In genomic region chr10:16439294-16439693, GRCh38 we compare ENCODE assay signal across 13 cellular contexts. TPM values are rescaled to one million over a fixed set of nuclear protein-coding genes. Genes with fewer than 3 reads are reported as not detected.
DNase-seq lines count a peak whose midpoint lies in the region; ATAC-seq and TF ChIP-seq lines count a peak whose summit lies in the region.
"Had no signal": no experiment of that assay in that cellular context is flagged by ENCODE, and none has a peak within 500 bp of the region (broad histone marks: within the 10 kb centered on the region; RNA-seq: fewer than 3 reads in every experiment).

No MANE protein-coding gene starts in this region.

- H3K27me3 ChIP-seq in Caco-2 (replicated peaks; ENCODE audit: control insufficient read depth, insufficient read depth, low read length) = no peaks in the 10 kb centered on the region
- H3K27me3 ChIP-seq in Loucy (ENCODE audit: insufficient read depth, low read length, poor library complexity, severe bottlenecking) = no peaks in the 10 kb centered on the region
- H3K27me3 ChIP-seq in adipocyte (replicated peaks; ENCODE audit: control insufficient read depth, insufficient read depth, low read length) = no peaks in the 10 kb centered on the region
- no peaks in the 10 kb centered on the region for H3K27me3 ChIP-seq in naive thymus-derived CD4-positive, alpha-beta T cell (ENCODE audit: control insufficient read depth in 2 of 2, insufficient read depth in 2 of 2, low read length in 2 of 2)
- H3K27me3 ChIP-seq: ovary had no signal

- peak overlapping the region; percentile 38 for H3K27ac Mint-ChIP-seq in Caco-2 (ENCODE audit: unreplicated experiment)
- peak overlapping the region in 5 of 9 donors; percentile 6 to 74 (median 41) for H3K27ac Mint-ChIP-seq in naive thymus-derived CD4-positive, alpha-beta T cell

- no peak overlapping the region for H3K27ac ChIP-seq in naive thymus-derived CD4-positive, alpha-beta T cell (ENCODE audit: low read depth, low read length)
- H3K27ac ChIP-seq: ovary had no signal

- H3K79me2 ChIP-seq in Loucy (ENCODE audit: insufficient read depth, low read length) = peaks cover 68% of the 10 kb centered on the region

- H3K36me3 Mint-ChIP-seq in Caco-2 (ENCODE audit: insufficient read depth, unreplicated experiment) = peaks cover 45% of the 10 kb centered on the region
- peaks cover 0 to 34% (median 22%) of the 10 kb centered on the region in 5 donors for H3K36me3 Mint-ChIP-seq in naive thymus-derived CD4-positive, alpha-beta T cell

- H3F3A ChIP-seq in Loucy (ENCODE audit: low read depth) = no peaks in the 10 kb centered on the region

- H3K9me3 ChIP-seq in Caco-2 (no peaks in the 10 kb centered on the region), Loucy (ENCODE audit: insufficient read depth, low read depth, low read length) (no peaks in the 10 kb centered on the region), adipocyte (ENCODE audit: control insufficient read depth, low read length) (no peaks in the 10 kb centered on the region)
- H3K9me3 ChIP-seq in naive thymus-derived CD4-positive, alpha-beta T cell (ENCODE audit: control insufficient read depth in 2 of 3, low read length in 3 of 3) = no peaks in the 10 kb centered on the region
- H3K9me3 ChIP-seq: ovary had no signal

- ATAC-seq in naive thymus-derived CD4-positive, alpha-beta T cell = no peak
- ATAC-seq: activated naive CD4-positive, alpha-beta T cell treated with anti-CD3 and anti-CD28 coated beads, Interleukin-2, amount 50 U/mL, for 72 hours had no signal

- peaks cover 7% of the 10 kb centered on the region for H3K4me1 ChIP-seq in Caco-2
- H3K4me1 ChIP-seq in Loucy (ENCODE audit: insufficient read depth, low read length, poor library complexity, severe bottlenecking) = peaks cover 50% of the 10 kb centered on the region
- H3K4me1 ChIP-seq in adipocyte (ENCODE audit: control insufficient read depth, insufficient read depth, low read length) = peaks cover 42% of the 10 kb centered on the region
- peaks cover 13 to 28% of the 10 kb centered on the region in 2 donors for H3K4me1 ChIP-seq in naive thymus-derived CD4-positive, alpha-beta T cell (ENCODE audit: control insufficient read depth in 2 of 2, insufficient read depth in 2 of 2, low read length in 2 of 2)

- peaks cover 21% of the 10 kb centered on the region for H4K20me1 ChIP-seq in Loucy (ENCODE audit: insufficient read depth, low read length, poor library complexity, severe bottlenecking)

- POLR2A ChIA-PET in Caco-2 (lab: Charles Lee) = no interaction called here
- POLR2A ChIA-PET in naive thymus-derived CD4-positive, alpha-beta T cell (lab: Charles Lee) = no interaction called here

- H3K36me3 ChIP-seq in Caco-2 (ENCODE audit: control insufficient read depth, insufficient read depth, low read length) (peaks cover 2% of the 10 kb centered on the region), Loucy (ENCODE audit: insufficient read depth, low read length) (no peaks in the 10 kb centered on the region), adipocyte (ENCODE audit: control insufficient read depth, insufficient read depth, low read length, severe bottlenecking) (no peaks in the 10 kb centered on the region)
- H3K36me3 ChIP-seq in naive thymus-derived CD4-positive, alpha-beta T cell (ENCODE audit: control insufficient read depth in 2 of 3, insufficient read depth in 3 of 3, low read length in 3 of 3) = peaks cover 0 to 7% (median 0%) of the 10 kb centered on the region in 3 experiments
- H3K36me3 ChIP-seq: ovary had no signal

- peaks cover 6% of the 10 kb centered on the region for H3K4me1 Mint-ChIP-seq in Caco-2 (ENCODE audit: low read depth, unreplicated experiment)
- H3K4me1 Mint-ChIP-seq in naive thymus-derived CD4-positive, alpha-beta T cell = peaks cover 36 to 70% (median 64%) of the 10 kb centered on the region in 7 donors

- CTCF ChIA-PET in Caco-2 (lab: Charles Lee) = no interaction called here
- CTCF ChIA-PET in naive thymus-derived CD4-positive, alpha-beta T cell (lab: Charles Lee) = no interaction called here

- H3K27me3 Mint-ChIP-seq in Caco-2 (ENCODE audit: insufficient read depth, unreplicated experiment) = no peaks in the 10 kb centered on the region
- peaks cover 0 to 1% (median 0%) of the 10 kb centered on the region in 5 donors for H3K27me3 Mint-ChIP-seq in naive thymus-derived CD4-positive, alpha-beta T cell
- H3K27me3 Mint-ChIP-seq: activated B cell treated with CpG ODN at 0.5 μM for 24 hours had no signal

- TF ChIP-seq CTCF in Caco-2 (IDR thresholded peaks at IDR 0.05; ENCODE audit: insufficient read depth in 1 of 2, low read depth in 1 of 2, low read length in 1 of 2, severe bottlenecking in 1 of 2, unreplicated experiment in 1 of 2) = no peak
- no peak for TF ChIP-seq CTCF in Loucy (conservative IDR thresholded peaks at IDR 0.05; ENCODE audit: low read length)

- DNase-seq in Caco-2 = no peak
- DNase-seq in adipocyte (ENCODE audit: low read depth) = peak; percentile 56
- no peak for DNase-seq in naive thymus-derived CD4-positive, alpha-beta T cell
- DNase-seq in mesenteric fat pad (ENCODE audit: low spot score) = no peak
- no peak for DNase-seq in HPDE6-E6E7 (ENCODE audit: extremely low spot score)
- DNase-seq in NOMO-1 treated with dmso at 0.1 percent for 144 hours (lab: John Stamatoyannopoulos, UW; ENCODE audit: unreplicated experiment) = no peak
- DNase-seq: activated B cell treated with CpG ODN at 0.5 μM for 24 hours, cortex of kidney, DMS79 treated with DMSO at 0.1 percent for 48 hours, ovary, SHP77 had no signal

- no peak overlapping the region for H3K4me3 Mint-ChIP-seq in Caco-2 (ENCODE audit: unreplicated experiment)
- H3K4me3 Mint-ChIP-seq in naive thymus-derived CD4-positive, alpha-beta T cell = peak overlapping the region in 8 of 10 donors; percentile 4 to 98 (median 56)

- peak overlapping the region; percentile 98 for H3K4me2 ChIP-seq in Loucy (ENCODE audit: low read depth, low read length, poor library complexity, severe bottlenecking)

- H3K4me3 ChIP-seq in Caco-2 (ENCODE audit: low read depth, low read length) (no peak overlapping the region), Loucy (ENCODE audit: low read length, poor library complexity, severe bottlenecking) (peak overlapping the region; percentile 78), adipocyte (ENCODE audit: low read length) (peak overlapping the region; percentile 62)
- no peak overlapping the region for H3K4me3 ChIP-seq in naive thymus-derived CD4-positive, alpha-beta T cell (ENCODE audit: low read length)
- H3K4me3 ChIP-seq: ovary had no signal

- H3K9ac ChIP-seq in Loucy (ENCODE audit: low read depth, low read length, poor library complexity, severe bottlenecking) (peak overlapping the region; percentile 58), adipocyte (ENCODE audit: low read length) (peak overlapping the region; percentile 56)

- intact Hi-C loops in Caco-2 (cut with micrococcal nuclease; ENCODE audit: unreplicated experiment) = loop anchor here (5.0 to 10.0 kb wide), 2 partner anchors 108 to 534 kb away; no protein-coding TSS in a partner anchor
- intact Hi-C loops in naive thymus-derived CD4-positive, alpha-beta T cell (cut with micrococcal nuclease) = loop anchor here (5.0 to 10.0 kb wide), 3 partner anchors 766 to 1564 kb away; partner anchors contain the start of genes SUV39H2 (in 1 of the 2) and TRDMT1 (in 1 of the 2)

- no peak overlapping the region for H2AFZ ChIP-seq in Loucy (ENCODE audit: low read length)

- TSS peak; percentile 25 for BruUV-seq in Caco-2 (replicated peaks; lab: Mats Ljungman, UMichigan)

- H3K9me3 Mint-ChIP-seq in Caco-2 (ENCODE audit: unreplicated experiment) = no peaks in the 10 kb centered on the region
- no peaks in the 10 kb centered on the region for H3K9me3 Mint-ChIP-seq in naive thymus-derived CD4-positive, alpha-beta T cell
- H3K9me3 Mint-ChIP-seq: activated B cell treated with CpG ODN at 0.5 μM for 24 hours; activated naive CD4-positive, alpha-beta T cell treated with anti-CD3 and anti-CD28 coated beads, Interleukin-2, amount 50 U/mL, for 72 hours had no signal

- H3K9me2 ChIP-seq in Loucy (replicated peaks; ENCODE audit: low read depth, low read length) = no peaks in the 10 kb centered on the region

RNA-seq across cellular contexts. Expression of gene PTER, which starts 2.5 kb away (rescaled TPM):
- total RNA-seq in Caco-2 (2022) (25.8 and 27.4 TPM in 2 replicates), mesenteric fat pad (14.2 TPM)
- 10 to 100 TPM; 12.9 to 23.7 (median 15.3) TPM for total RNA-seq in naive thymus-derived CD4-positive, alpha-beta T cell
- 10 to 100 TPM; 13.0 to 13.1 TPM for polyA plus RNA-seq in naive thymus-derived CD4-positive, alpha-beta T cell

Comparison
In these comparisons a context has a peak if more than half of its experiments do, and no peak if none do; other contexts are left out.
1. H3K4me3 ChIP-seq: peak in Loucy (single experiment) and adipocyte (single experiment); none in Caco-2 (single experiment) and naive thymus-derived CD4-positive, alpha-beta T cell (single experiment).